In genomic region chr18:42915240-42915791, GRCh38 we compare ENCODE assay signal across 15 cellular contexts.
DNase-seq lines count a peak whose midpoint lies in the region; ATAC-seq and TF ChIP-seq lines count a peak whose summit lies in the region.
"Had no signal": no experiment of that assay in that cellular context is flagged by ENCODE, and none has a peak within 500 bp of the region (broad histone marks: within the 10 kb centered on the region; RNA-seq: fewer than 3 reads in every experiment).

No MANE protein-coding gene starts in this region.

- no peaks in the 10 kb centered on the region for H3K36me3 Mint-ChIP-seq in activated CD4-positive, alpha-beta memory T cell treated with anti-CD3 and anti-CD28 coated beads for 36 hours
- H3K36me3 Mint-ChIP-seq: activated naive CD4-positive, alpha-beta T cell treated with anti-CD3 and anti-CD28 coated beads, Interleukin-2, amount 50 U/mL, for 24 hours; naive B cell had no signal

- POLR2A ChIA-PET in activated CD4-positive, alpha-beta memory T cell treated with anti-CD3 and anti-CD28 coated beads for 36 hours (lab: Charles Lee) = no interaction called here

- CTCF ChIA-PET in activated CD4-positive, alpha-beta memory T cell treated with anti-CD3 and anti-CD28 coated beads for 36 hours (lab: Charles Lee) = no interaction called here

- peak overlapping the region; percentile 57 for H3K27ac ChIP-seq in VCaP

- DNase-seq in NCI-H1092 (lab: John Stamatoyannopoulos, UW) = peak; percentile 35
- peak; percentile 96 for DNase-seq in NCI-H2107 treated with DMSO at 0.1 percent for 48 hours (lab: John Stamatoyannopoulos, UW; ENCODE audit: unreplicated experiment)
- DNase-seq in activated CD4-positive, alpha-beta memory T cell treated with anti-CD3 and anti-CD28 coated beads for 36 hours = no peak
- DNase-seq in dermis blood vessel endothelial cell = no peak
- DNase-seq in HUDEP-2 (lab: John Stamatoyannopoulos, UW; ENCODE audit: unreplicated experiment in 76 of 76) = no peak
- DNase-seq: activated CD4-positive, alpha-beta T cell treated with anti-CD3 and anti-CD28 coated beads, Interleukin-2, amount 50 U/mL, for 4 hours; body of pancreas; mammary epithelial cell; naive B cell; NCI-H2171 treated with DMSO at 0.1 percent for 48 hours; posterior cingulate gyrus; stimulated activated CD4-positive, alpha-beta T cell treated with anti-CD3 and anti-CD28 coated beads, Interleukin-4, amount 100 ng/mL, for 4 hours had no signal

- peaks cover 11% of the 10 kb centered on the region for H3K9me3 Mint-ChIP-seq in activated CD4-positive, alpha-beta memory T cell treated with anti-CD3 and anti-CD28 coated beads for 36 hours
- H3K9me3 Mint-ChIP-seq: activated naive CD4-positive, alpha-beta T cell treated with anti-CD3 and anti-CD28 coated beads, Interleukin-2, amount 50 U/mL, for 24 hours had no signal

- intact Hi-C loops in activated CD4-positive, alpha-beta memory T cell treated with anti-CD3 and anti-CD28 coated beads for 36 hours (cut with micrococcal nuclease) = no loop called here

- ATAC-seq in HG03521 (IDR thresholded peaks at IDR 0.05; ENCODE audit: unreplicated experiment) = no peak
- ATAC-seq: body of pancreas had no signal

- H3K4me1 Mint-ChIP-seq in activated CD4-positive, alpha-beta memory T cell treated with anti-CD3 and anti-CD28 coated beads for 36 hours (ENCODE audit: low read depth) = no peaks in the 10 kb centered on the region
- H3K4me1 Mint-ChIP-seq: activated naive CD4-positive, alpha-beta T cell treated with anti-CD3 and anti-CD28 coated beads, Interleukin-2, amount 50 U/mL, for 24 hours; naive B cell had no signal

- no peak overlapping the region for H3K4me3 Mint-ChIP-seq in activated CD4-positive, alpha-beta memory T cell treated with anti-CD3 and anti-CD28 coated beads for 36 hours
- H3K4me3 Mint-ChIP-seq: activated naive CD4-positive, alpha-beta T cell treated with anti-CD3 and anti-CD28 coated beads, Interleukin-2, amount 50 U/mL, for 24 hours; naive B cell had no signal

- H3K27ac Mint-ChIP-seq in activated CD4-positive, alpha-beta memory T cell treated with anti-CD3 and anti-CD28 coated beads for 36 hours = no peak overlapping the region
- H3K27ac Mint-ChIP-seq: activated naive CD4-positive, alpha-beta T cell treated with anti-CD3 and anti-CD28 coated beads, Interleukin-2, amount 50 U/mL, for 24 hours had no signal

- no peak for TF ChIP-seq CTCF in VCaP (conservative IDR thresholded peaks at IDR 0.05)

- H3K27me3 Mint-ChIP-seq in activated CD4-positive, alpha-beta memory T cell treated with anti-CD3 and anti-CD28 coated beads for 36 hours = no peaks in the 10 kb centered on the region
- H3K27me3 Mint-ChIP-seq: activated naive CD4-positive, alpha-beta T cell treated with anti-CD3 and anti-CD28 coated beads, Interleukin-2, amount 50 U/mL, for 24 hours; naive B cell had no signal

Comparison
In these comparisons a context has a peak if more than half of its experiments do, and no peak if none do; other contexts are left out.
1. DNase-seq: peak in NCI-H1092 (single experiment) and NCI-H2107 treated with DMSO at 0.1 percent for 48 hours (single experiment); none in activated CD4-positive, alpha-beta memory T cell treated with anti-CD3 and anti-CD28 coated beads for 36 hours (single experiment), dermis blood vessel endothelial cell (single experiment) and HUDEP-2 (0 of 76).